ENCODE assay signal across 1 cellular context in the genomic region with DNA sequence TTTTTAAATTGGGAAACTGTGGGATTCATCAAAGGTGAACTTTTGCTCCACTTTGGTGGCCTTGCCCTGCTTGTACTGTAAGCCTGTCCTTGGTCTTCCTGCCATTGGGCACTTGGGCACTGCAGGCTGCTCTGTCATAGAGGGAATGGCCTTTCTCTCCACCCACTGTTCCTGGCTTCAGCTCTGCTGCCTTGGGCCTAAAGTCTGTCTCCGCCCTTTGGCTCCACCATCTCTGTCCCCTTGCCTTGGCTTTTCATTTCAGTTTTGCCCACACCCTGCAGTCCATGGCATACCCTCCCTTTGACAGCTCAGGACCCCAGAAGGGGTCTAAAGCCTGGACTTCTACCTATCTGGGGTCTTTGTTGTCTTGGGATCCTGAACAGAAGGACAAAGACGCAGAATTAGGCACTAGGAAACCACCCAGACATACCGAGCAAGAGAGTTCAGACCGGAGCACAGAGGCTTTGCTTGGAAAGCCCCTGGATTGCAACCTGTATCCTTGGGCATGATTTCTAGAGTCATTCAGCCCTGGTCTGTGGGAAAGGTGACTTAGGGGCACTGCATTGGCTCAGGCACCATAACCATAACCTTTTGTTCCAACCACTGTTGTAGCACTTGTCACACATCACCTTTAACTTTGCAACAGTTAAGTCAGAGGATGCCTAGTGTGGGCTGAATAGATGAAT.
A peak's percentile ranks its signal among the peaks of the same experiment; 100 is the strongest.
TF ChIP-seq lines count a peak whose summit lies in the region.

No MANE protein-coding gene starts in this region.

TF ChIP-seq in GM12878, 131 proteins besides CTCF, POLR2A, EP300 and RAD21:
- peak; percentile 15; the same call in 1 of the 2 replicates for TF ChIP-seq MTA2 (IDR thresholded peaks at IDR 0.05; ENCODE audit: low read depth)
- TF ChIP-seq NFIC (IDR thresholded peaks at IDR 0.05; ENCODE audit: low read depth, low read length): no peak
- TF ChIP-seq IKZF2 (IDR thresholded peaks at IDR 0.05): 0 out of 4 replicates have a peak, but pooled peaks of 1 of the 2 experiments have one; percentile 20
- TF ChIP-seq CBX5 (IDR thresholded peaks at IDR 0.05; ENCODE audit: low read depth): no peak
- TF ChIP-seq, protein P1, sequence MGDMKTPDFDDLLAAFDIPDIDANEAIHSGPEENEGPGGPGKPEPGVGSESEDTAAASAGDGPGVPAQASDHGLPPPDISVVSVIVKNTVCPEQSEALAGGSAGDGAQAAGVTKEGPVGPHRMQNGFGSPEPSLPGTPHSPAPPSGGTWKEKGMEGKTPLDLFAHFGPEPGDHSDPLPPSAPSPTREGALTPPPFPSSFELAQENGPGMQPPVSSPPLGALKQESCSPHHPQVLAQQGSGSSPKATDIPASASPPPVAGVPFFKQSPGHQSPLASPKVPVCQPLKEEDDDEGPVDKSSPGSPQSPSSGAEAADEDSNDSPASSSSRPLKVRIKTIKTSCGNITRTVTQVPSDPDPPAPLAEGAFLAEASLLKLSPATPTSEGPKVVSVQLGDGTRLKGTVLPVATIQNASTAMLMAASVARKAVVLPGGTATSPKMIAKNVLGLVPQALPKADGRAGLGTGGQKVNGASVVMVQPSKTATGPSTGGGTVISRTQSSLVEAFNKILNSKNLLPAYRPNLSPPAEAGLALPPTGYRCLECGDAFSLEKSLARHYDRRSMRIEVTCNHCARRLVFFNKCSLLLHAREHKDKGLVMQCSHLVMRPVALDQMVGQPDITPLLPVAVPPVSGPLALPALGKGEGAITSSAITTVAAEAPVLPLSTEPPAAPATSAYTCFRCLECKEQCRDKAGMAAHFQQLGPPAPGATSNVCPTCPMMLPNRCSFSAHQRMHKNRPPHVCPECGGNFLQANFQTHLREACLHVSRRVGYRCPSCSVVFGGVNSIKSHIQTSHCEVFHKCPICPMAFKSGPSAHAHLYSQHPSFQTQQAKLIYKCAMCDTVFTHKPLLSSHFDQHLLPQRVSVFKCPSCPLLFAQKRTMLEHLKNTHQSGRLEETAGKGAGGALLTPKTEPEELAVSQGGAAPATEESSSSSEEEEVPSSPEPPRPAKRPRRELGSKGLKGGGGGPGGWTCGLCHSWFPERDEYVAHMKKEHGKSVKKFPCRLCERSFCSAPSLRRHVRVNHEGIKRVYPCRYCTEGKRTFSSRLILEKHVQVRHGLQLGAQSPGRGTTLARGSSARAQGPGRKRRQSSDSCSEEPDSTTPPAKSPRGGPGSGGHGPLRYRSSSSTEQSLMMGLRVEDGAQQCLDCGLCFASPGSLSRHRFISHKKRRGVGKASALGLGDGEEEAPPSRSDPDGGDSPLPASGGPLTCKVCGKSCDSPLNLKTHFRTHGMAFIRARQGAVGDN (IDR thresholded peaks at IDR 0.05): peak; percentile 69
- TF ChIP-seq NR2F1 (conservative IDR thresholded peaks at IDR 0.05): peak; percentile 77
- peak; percentile 29; the same call in 1 of the 2 replicates for TF ChIP-seq IKZF1 (conservative IDR thresholded peaks at IDR 0.05)
- TF ChIP-seq, protein P2, sequence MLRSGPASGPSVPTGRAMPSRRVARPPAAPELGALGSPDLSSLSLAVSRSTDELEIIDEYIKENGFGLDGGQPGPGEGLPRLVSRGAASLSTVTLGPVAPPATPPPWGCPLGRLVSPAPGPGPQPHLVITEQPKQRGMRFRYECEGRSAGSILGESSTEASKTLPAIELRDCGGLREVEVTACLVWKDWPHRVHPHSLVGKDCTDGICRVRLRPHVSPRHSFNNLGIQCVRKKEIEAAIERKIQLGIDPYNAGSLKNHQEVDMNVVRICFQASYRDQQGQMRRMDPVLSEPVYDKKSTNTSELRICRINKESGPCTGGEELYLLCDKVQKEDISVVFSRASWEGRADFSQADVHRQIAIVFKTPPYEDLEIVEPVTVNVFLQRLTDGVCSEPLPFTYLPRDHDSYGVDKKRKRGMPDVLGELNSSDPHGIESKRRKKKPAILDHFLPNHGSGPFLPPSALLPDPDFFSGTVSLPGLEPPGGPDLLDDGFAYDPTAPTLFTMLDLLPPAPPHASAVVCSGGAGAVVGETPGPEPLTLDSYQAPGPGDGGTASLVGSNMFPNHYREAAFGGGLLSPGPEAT (IDR thresholded peaks at IDR 0.05; ENCODE audit: low read depth): peak; percentile 63
- TF ChIP-seq ZSCAN29 (IDR thresholded peaks at IDR 0.05): no peak
- no peak for TF ChIP-seq CHD1 (IDR thresholded peaks at IDR 0.05; ENCODE audit: low read depth, low read length)
